9 cellular contexts compared by ENCODE assay signal in the genomic region with DNA sequence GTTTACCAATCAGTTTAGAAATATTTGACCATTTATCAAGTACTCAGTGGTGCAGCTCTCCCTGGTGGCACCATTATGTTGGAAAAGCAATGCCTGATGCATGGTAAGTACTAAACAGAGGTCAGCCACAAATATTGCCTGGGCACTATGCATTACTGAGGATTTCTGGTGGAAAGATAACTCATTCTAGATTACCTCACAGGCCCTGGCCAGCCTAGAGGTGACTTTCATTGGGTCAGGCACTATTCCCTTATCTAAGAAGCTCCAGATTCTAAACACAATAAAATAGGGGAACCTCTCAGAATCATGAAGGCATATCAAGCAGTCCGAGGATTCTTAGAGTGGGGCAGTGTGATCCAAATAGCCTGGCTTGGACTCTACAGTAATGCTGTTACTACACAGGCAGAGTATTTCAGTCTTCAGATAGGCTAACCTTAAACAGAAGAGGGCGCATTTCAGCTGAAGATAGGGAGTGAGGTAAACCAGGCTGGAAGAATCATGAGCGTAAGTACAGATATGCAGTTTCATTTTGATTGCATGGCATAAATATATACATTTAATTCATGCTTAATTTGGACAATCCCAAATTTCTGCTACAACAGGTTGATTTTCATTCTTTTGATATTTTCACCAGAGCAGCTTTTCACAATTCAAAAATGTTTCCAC. TPM values are rescaled to one million over a fixed set of nuclear protein-coding genes. Genes with fewer than 3 reads are reported as not detected.
DNase-seq lines count a peak whose midpoint lies in the region; ATAC-seq and TF ChIP-seq lines count a peak whose summit lies in the region.
"Had no signal": no experiment of that assay in that cellular context is flagged by ENCODE, and none has a peak within 500 bp of the region (broad histone marks: within the 10 kb centered on the region; RNA-seq: fewer than 3 reads in every experiment).

No MANE protein-coding gene starts in this region.

- H3K4me1 ChIP-seq in SK-N-SH (ENCODE audit: control insufficient read depth in 1 of 2, insufficient read depth in 2 of 2, low read depth in 1 of 2, low read length in 1 of 2) (no peaks in the 10 kb centered on the region), hepatocyte (ENCODE audit: insufficient read depth) (no peaks in the 10 kb centered on the region)

- H3K4me1 Mint-ChIP-seq in activated naive CD4-positive, alpha-beta T cell treated with anti-CD3 and anti-CD28 coated beads for 36 hours (ENCODE audit: low read depth), result no peaks in the 10 kb centered on the region

- H4K20me1 ChIP-seq in SK-N-SH (ENCODE audit: insufficient read depth) (no peaks in the 10 kb centered on the region), hepatocyte (ENCODE audit: insufficient read depth, poor library complexity, severe bottlenecking) (no peaks in the 10 kb centered on the region)

- TF ChIP-seq RAD21 in SK-N-SH (IDR thresholded peaks at IDR 0.05; ENCODE audit: low read length), result peak; percentile 73

- no peak overlapping the region for H2AFZ ChIP-seq in SK-N-SH (ENCODE audit: low read depth)
- H2AFZ ChIP-seq in hepatocyte, result no peak overlapping the region

- no peaks in the 10 kb centered on the region for H3K79me2 ChIP-seq in SK-N-SH (ENCODE audit: insufficient read depth)
- no peaks in the 10 kb centered on the region for H3K79me2 ChIP-seq in hepatocyte

- H3K27me3 ChIP-seq in SK-N-SH (ENCODE audit: insufficient read depth) (no peaks in the 10 kb centered on the region), hepatocyte (no peaks in the 10 kb centered on the region)

- H3K4me3 Mint-ChIP-seq in activated naive CD4-positive, alpha-beta T cell treated with anti-CD3 and anti-CD28 coated beads for 36 hours, result no peak overlapping the region
- H3K4me3 Mint-ChIP-seq: dendritic cell treated with granulocyte-macrophage colony-stimulating factor and Interleukin-4, amounts not matched to agents 40 ng/mL and 50 ng/mL, for 4 days had no signal

- H3K27me3 Mint-ChIP-seq in activated naive CD4-positive, alpha-beta T cell treated with anti-CD3 and anti-CD28 coated beads for 36 hours (ENCODE audit: low read depth), result no peaks in the 10 kb centered on the region
- H3K27me3 Mint-ChIP-seq: dendritic cell treated with granulocyte-macrophage colony-stimulating factor and Interleukin-4, amounts not matched to agents 40 ng/mL and 50 ng/mL, for 4 days had no signal

- no peak overlapping the region for H3K4me2 ChIP-seq in SK-N-SH
- peak overlapping the region; percentile 44 for H3K4me2 ChIP-seq in hepatocyte

- POLR2A ChIA-PET in SK-N-SH (lab: Yijun Ruan, JAX), result no interaction called here

- no peak overlapping the region for H3K27ac Mint-ChIP-seq in activated naive CD4-positive, alpha-beta T cell treated with anti-CD3 and anti-CD28 coated beads for 36 hours
- H3K27ac Mint-ChIP-seq: dendritic cell treated with granulocyte-macrophage colony-stimulating factor and Interleukin-4, amounts not matched to agents 40 ng/mL and 50 ng/mL, for 4 days had no signal

- H3K4me3 ChIP-seq in SK-N-SH (ENCODE audit: low read depth in 2 of 2, low read length in 1 of 2), result no peak overlapping the region; a peak in 1 of 4 replicates
- no peak overlapping the region for H3K4me3 ChIP-seq in hepatocyte

- CTCF ChIA-PET in SK-N-SH (lab: Yijun Ruan, JAX), result interaction anchor here (0.8 to 2.8 kb wide), 9 partner anchors 9 to 496 kb away, joined by 3 to 14 read pairs (median 4); partner anchors contain the start of gene LGSN
- CTCF ChIA-PET in activated naive CD4-positive, alpha-beta T cell treated with anti-CD3 and anti-CD28 coated beads for 36 hours (lab: Charles Lee), result interaction anchor here (0.6 to 1.1 kb wide), 2 partner anchors 11 to 87 kb away, joined by 3 read pairs; no protein-coding TSS in a partner anchor

- no peaks in the 10 kb centered on the region for H3K36me3 ChIP-seq in SK-N-SH (replicated peaks in 1 of 2; ENCODE audit: control insufficient read depth in 1 of 2, insufficient read depth in 2 of 2, low read length in 1 of 2)
- H3K36me3 ChIP-seq in hepatocyte (replicated peaks; ENCODE audit: insufficient read depth, low read depth), result no peaks in the 10 kb centered on the region

- intact Hi-C loops in activated naive CD4-positive, alpha-beta T cell treated with anti-CD3 and anti-CD28 coated beads for 36 hours (cut with micrococcal nuclease), result loop anchor here (5.0 kb wide), 1 partner anchor 265 kb away; the partner anchor contains the start of genes LOC128125822 and PTP4A1

- H3K27ac ChIP-seq in SK-N-SH (ENCODE audit: low read depth in 2 of 2, low read length in 1 of 2) (no peak overlapping the region), hepatocyte (peak overlapping the region; percentile 77)

- TF ChIP-seq EP300 in SK-N-SH (IDR thresholded peaks at IDR 0.05; ENCODE audit: borderline replicate concordance in 1 of 2, low read depth in 1 of 2, low read length in 1 of 2), result no peak

- H3K9ac ChIP-seq in SK-N-SH, result no peak overlapping the region

- no peaks in the 10 kb centered on the region for H3F3A ChIP-seq in SK-N-SH (replicated peaks; ENCODE audit: insufficient read depth)

- H3K9me3 Mint-ChIP-seq in activated naive CD4-positive, alpha-beta T cell treated with anti-CD3 and anti-CD28 coated beads for 36 hours, result no peaks in the 10 kb centered on the region
- H3K9me3 Mint-ChIP-seq: dendritic cell treated with granulocyte-macrophage colony-stimulating factor and Interleukin-4, amounts not matched to agents 40 ng/mL and 50 ng/mL, for 4 days had no signal

- H3K36me3 Mint-ChIP-seq in activated naive CD4-positive, alpha-beta T cell treated with anti-CD3 and anti-CD28 coated beads for 36 hours (ENCODE audit: low read depth), result no peaks in the 10 kb centered on the region

- H3K9me2 ChIP-seq in SK-N-SH (no peaks in the 10 kb centered on the region), hepatocyte (replicated peaks; ENCODE audit: insufficient read depth) (no peaks in the 10 kb centered on the region)

- H3K9me3 ChIP-seq in SK-N-SH, result no peaks in the 10 kb centered on the region
- H3K9me3 ChIP-seq in hepatocyte (ENCODE audit: low read depth), result no peaks in the 10 kb centered on the region

- DNase-seq in NCI-H1417 (lab: John Stamatoyannopoulos, UW), result peak; percentile 9 to 34 (median 15)
- DNase-seq in NCI-H1417 treated with DMSO at 0.1 percent for 48 hours (lab: John Stamatoyannopoulos, UW), result no peak
- peak; percentile 28 for DNase-seq in HuH-7 (ENCODE audit: low spot score)
- peak; percentile 29 for DNase-seq in SK-N-SH
- peak; percentile 46 for DNase-seq in hepatocyte (ENCODE audit: low spot score)
- DNase-seq in C1 segment of cervical spinal cord (lab: John Stamatoyannopoulos, UW), result no peak
- no peak for DNase-seq in activated naive CD4-positive, alpha-beta T cell treated with anti-CD3 and anti-CD28 coated beads for 36 hours

- peak; percentile 73 for ATAC-seq in GM21825 (IDR thresholded peaks at IDR 0.05; ENCODE audit: unreplicated experiment)

- WGBS in SK-N-SH (ENCODE audit: low lambda C conversion rate), result 31% methylated on average over 3 of the region's 3 CpGs
- 53% methylated on average over 3 of the region's 3 CpGs for WGBS in hepatocyte (ENCODE audit: low lambda C conversion rate, missing lambda C conversion rate)

- TF ChIP-seq CTCF in SK-N-SH (IDR thresholded peaks at IDR 0.05) (peak; percentile 64), hepatocyte (IDR thresholded peaks at IDR 0.05; ENCODE audit: poor library complexity) (peak; percentile 47)

TF ChIP-seq in SK-N-SH, 30 proteins besides CTCF, POLR2A, EP300 and RAD21:
- no peak for TF ChIP-seq FOXJ3 (CRISPR knock-in tag; IDR thresholded peaks at IDR 0.05)
- peak; percentile 65 for TF ChIP-seq SMC3 (IDR thresholded peaks at IDR 0.05; ENCODE audit: low read depth, low read length)

RNA-seq across cellular contexts. Expression of gene LGSN, which starts 12.1 kb away (rescaled TPM):
- polyA plus RNA-seq in SK-N-SH (2012; rRNA removed) (not detected in 2 replicates), hepatocyte (0.73 and 2.6 TPM in 2 replicates)
- not detected in 2 replicates for polyA plus RNA-seq in SK-N-SH (2012; cell fraction: cytosol; rRNA removed)
- 0.01 TPM in 1 of 2 replicates, not detected in the other for polyA plus RNA-seq in SK-N-SH (2012; cell fraction: nucleus; rRNA removed)
- total RNA-seq in hepatocyte, result 4.1 and 6.1 TPM in 2 replicates
- not detected for total RNA-seq in activated naive CD4-positive, alpha-beta T cell treated with anti-CD3 and anti-CD28 coated beads for 36 hours

Comparison
In these comparisons a context has a peak if more than half of its experiments do, and no peak if none do; other contexts are left out.
1. DNase-seq: peak in NCI-H1417 (3 of 3), HuH-7 (single experiment), SK-N-SH (single experiment) and hepatocyte (single experiment); none in NCI-H1417 treated with DMSO at 0.1 percent for 48 hours (single experiment), C1 segment of cervical spinal cord (0 of 14) and activated naive CD4-positive, alpha-beta T cell treated with anti-CD3 and anti-CD28 coated beads for 36 hours (single experiment).